8 cellular contexts compared by ENCODE assay signal in genomic region chr21:32728455-32729237, GRCh38. TPM values are rescaled to one million over a fixed set of nuclear protein-coding genes. Genes with fewer than 3 reads are reported as not detected.
A peak's percentile ranks its signal among the peaks of the same experiment; 100 is the strongest.
DNase-seq lines count a peak whose midpoint lies in the region; ATAC-seq, FAIRE-seq and TF ChIP-seq lines count a peak whose summit lies in the region.

No MANE protein-coding gene starts in this region.

- POLR2A ChIA-PET in PC-3 (lab: Charles Lee; ENCODE audit: unreplicated experiment): interaction anchor here (0.6 kb wide), 4 partner anchors 23 to 974 kb away, joined by 3 read pairs; no protein-coding TSS in a partner anchor

- no peaks in the 10 kb centered on the region for H3F3A ChIP-seq in PC-3 (ENCODE audit: low read length, unreplicated experiment)

- 12 to 13% methylated on average over 16 of the region's 16 CpGs for WGBS in pancreas, 2 donors

- H3K4me3 ChIP-seq in AG10803 (ENCODE audit: low read length) (peak overlapping the region; percentile 93), PC-3 (ENCODE audit: low read length) (peak overlapping the region; percentile 80), epithelial cell of proximal tubule (ENCODE audit: low read depth, low read length) (peak overlapping the region; percentile 77), pancreas (peak overlapping the region; percentile 67 to 99 (median 80))

- no peaks in the 10 kb centered on the region for H3K9me3 ChIP-seq in PC-3 (ENCODE audit: low read length)
- H3K9me3 ChIP-seq in pancreas: no peaks in the 10 kb centered on the region

- no peak for TF ChIP-seq POLR2A in GM12891 (IDR thresholded peaks at IDR 0.05; ENCODE audit: low read depth, low read length)

- H3K36me3 ChIP-seq in PC-3 (ENCODE audit: low read depth, low read length) (no peaks in the 10 kb centered on the region), pancreas (no peaks in the 10 kb centered on the region)

- H2AFZ ChIP-seq in PC-3 (ENCODE audit: low read length): peak overlapping the region; percentile 86

- TSS peak; percentile 67 for BruUV-seq in PC-3 (replicated peaks; lab: Mats Ljungman, UMichigan)

- H3K27me3 ChIP-seq in PC-3 (ENCODE audit: low read length): no peaks in the 10 kb centered on the region
- no peaks in the 10 kb centered on the region for H3K27me3 ChIP-seq in pancreas

- H3K4me1 ChIP-seq in PC-3 (ENCODE audit: insufficient read depth, low read length) (peaks cover 12% of the 10 kb centered on the region), pancreas (peaks cover 0 to 13% (median 10%) of the 10 kb centered on the region in 3 donors)

- CTCF ChIA-PET in PC-3 (lab: Charles Lee): interaction anchor here (0.7 to 1.3 kb wide), 2 partner anchors 27 to 43 kb away, joined by 4 to 10 read pairs; partner anchors contain the start of gene PAXBP1

- intact Hi-C loops in PC-3 (cut with micrococcal nuclease) (loop anchor here (2.0 to 5.0 kb wide), 4 partner anchors 44 to 724 kb away; no protein-coding TSS in a partner anchor), pancreas (cut with DNase I) (no loop called here)

- peak overlapping the region; percentile 92 for H3K4me2 ChIP-seq in PC-3 (ENCODE audit: low read length)

- no peak for DNase-seq in AG10803 (ENCODE audit: low read depth)
- DNase-seq in GM12891 (ENCODE audit: insufficient read length, low spot score): no peak
- no peak for DNase-seq in PC-3
- no peak for DNase-seq in epithelial cell of proximal tubule (ENCODE audit: low read depth)
- DNase-seq in pancreas: no peak
- no peak for DNase-seq in midbrain (lab: John Stamatoyannopoulos, UW)
- no peak for DNase-seq in stimulated activated CD4-positive, alpha-beta T cell treated with anti-CD3 and anti-CD28 coated beads, Interleukin-1b, Interleukin-23, amount 100 ng/mL, for 48 hours

- no peaks in the 10 kb centered on the region for H4K20me1 ChIP-seq in PC-3 (ENCODE audit: low read length)

- H3K79me2 ChIP-seq in PC-3 (ENCODE audit: low read length): peaks cover 15% of the 10 kb centered on the region

- H3K9ac ChIP-seq in PC-3 (ENCODE audit: low read length): peak overlapping the region; percentile 71

- H3K9me2 ChIP-seq in PC-3 (replicated peaks; ENCODE audit: low read length): no peaks in the 10 kb centered on the region

- ATAC-seq in PC-3: no peak
- peak in 1 of 4 donors; percentile 16 for ATAC-seq in pancreas
- ATAC-seq in GM21515 (IDR thresholded peaks at IDR 0.05; ENCODE audit: unreplicated experiment): no peak

- TF ChIP-seq CTCF in AG10803 (conservative IDR thresholded peaks at IDR 0.05; ENCODE audit: low read length): no peak
- no peak for TF ChIP-seq CTCF in PC-3 (conservative IDR thresholded peaks at IDR 0.05; ENCODE audit: low read depth, low read length)
- TF ChIP-seq CTCF in epithelial cell of proximal tubule (conservative IDR thresholded peaks at IDR 0.05; ENCODE audit: low read depth, low read length): no peak
- no peak for TF ChIP-seq CTCF in pancreas (IDR thresholded peaks at IDR 0.05)

- FAIRE-seq in GM12891 (lab: Jason Lieb, UNC) (peak; percentile 79), pancreas (lab: Jason Lieb, UNC) (no peak)

- H3K27ac ChIP-seq in PC-3 (ENCODE audit: low read length): no peak overlapping the region
- H3K27ac ChIP-seq in pancreas: peak overlapping the region; percentile 90 to 94 (median 93)

TF ChIP-seq in GM12891, 5 proteins besides CTCF, POLR2A, EP300 and RAD21:
- no peak for TF ChIP-seq TAF1 (IDR thresholded peaks at IDR 0.05; ENCODE audit: low read depth, low read length)
- no peak for TF ChIP-seq POU2F2 (IDR thresholded peaks at IDR 0.05; ENCODE audit: low read depth, low read length)
- no peak for TF ChIP-seq SPI1 (IDR thresholded peaks at IDR 0.05; ENCODE audit: low read depth, low read length)
- no peak for TF ChIP-seq POLR2AphosphoS5 (IDR thresholded peaks at IDR 0.05; ENCODE audit: low read depth, low read length)
- TF ChIP-seq PAX5 (IDR thresholded peaks at IDR 0.05; ENCODE audit: insufficient read depth, low read length, severe bottlenecking): no peak

RNA-seq across cellular contexts. Expression of gene SYNJ1, which starts 0.8 kb away (rescaled TPM):
- polyA plus RNA-seq in GM12891 (2012; ENCODE audit: low read depth, missing spikeins): 1.7 TPM
- total RNA-seq in PC-3 (2014; rRNA removed): 7.0 and 16.2 TPM in 2 replicates
- 1.1 and 2.5 TPM in 2 replicates for total RNA-seq in epithelial cell of proximal tubule
- 1 to 10 TPM; 4.3 to 9.9 (median 4.9) TPM for total RNA-seq in pancreas
- 1 to 10 TPM; 3.5 to 6.1 TPM for polyA plus RNA-seq in pancreas

RNA-seq across cellular contexts. Expression of gene PAXBP1, which starts 42.9 kb away (rescaled TPM):
- 19.3 TPM for polyA plus RNA-seq in GM12891 (2012; ENCODE audit: low read depth, missing spikeins)
- total RNA-seq in PC-3 (2014; rRNA removed) (41.7 and 45.1 TPM in 2 replicates), epithelial cell of proximal tubule (14.8 and 15.8 TPM in 2 replicates), pancreas (10 to 100 TPM; 13.3 to 22.3 (median 15.9) TPM)
- polyA plus RNA-seq in pancreas: 10 to 100 TPM; 16.6 to 29.2 TPM
